24 cellular contexts compared by ENCODE assay signal in the genomic region with DNA sequence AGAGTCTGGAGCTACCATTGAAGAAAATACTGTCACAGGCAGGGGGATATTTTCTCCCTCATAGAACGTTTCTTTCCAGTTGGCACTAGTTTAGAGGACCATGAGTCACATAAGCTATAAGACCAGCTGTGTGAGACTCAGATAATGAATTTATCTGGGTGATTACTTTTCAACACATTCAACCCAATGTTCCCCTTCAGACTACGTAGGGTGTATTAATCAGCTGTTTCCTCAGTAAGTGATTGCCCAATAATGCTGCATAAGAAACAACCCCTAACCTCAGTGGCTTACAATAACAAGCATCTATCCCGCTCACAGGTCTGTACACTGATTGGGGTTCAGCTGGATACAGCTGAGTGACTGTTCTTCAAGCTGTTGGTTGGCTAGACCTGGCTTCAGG. TPM values are rescaled to one million over a fixed set of nuclear protein-coding genes. Genes with fewer than 3 reads are reported as not detected.
"Had no signal": no experiment of that assay in that cellular context is flagged by ENCODE, and none has a peak within 500 bp of the region (broad histone marks: within the 10 kb centered on the region; RNA-seq: fewer than 3 reads in every experiment).

No MANE protein-coding gene starts in this region.

- H3K9ac ChIP-seq: neural progenitor cell had no signal

- DNase-seq: activated CD4-positive, alpha-beta T cell treated with anti-CD3 and anti-CD28 coated beads, Interleukin-2, amount 10 ng/mL, durations not matched to agents 24 days and 14 days; activated CD8-positive, alpha-beta T cell treated with anti-CD3 and anti-CD28 coated beads, Interleukin-2, amount 10 ng/mL, durations not matched to agents 7 days and 5 days; activated naive CD4-positive, alpha-beta T cell treated with anti-CD3 and anti-CD28 coated beads, Interleukin-2, amount 50 U/mL, for 16 hours; activated T-cell treated with anti-CD3 and anti-CD28 coated beads, Interleukin-2, amount 50 U/mL, for 24 hours; endodermal cell; erythroblast; mesendoderm; naive thymus-derived CD4-positive, alpha-beta T cell; psoas muscle; right lobe of liver; spleen; stimulated activated naive B cell treated with anti-CD40 and anti-IgM and Interleukin-4, amounts not matched to agents 10 μg/mL and 1 μg/mL and 100 μg/mL, for 72 hours; T-cell; T-helper 9 cell; upper lobe of left lung had no signal

- H3K27me3 Mint-ChIP-seq: activated CD4-positive, alpha-beta T cell treated with anti-CD3 and anti-CD28 coated beads, Interleukin-2, amount 10 ng/mL, durations not matched to agents 24 days and 14 days had no signal

- ATAC-seq: activated CD8-positive, alpha-beta T cell treated with anti-CD3 and anti-CD28 coated beads, Interleukin-2, amount 10 ng/mL, durations not matched to agents 7 days and 5 days; naive thymus-derived CD4-positive, alpha-beta T cell; psoas muscle; right lobe of liver; stimulated activated naive B cell treated with anti-CD40 and anti-IgM and Interleukin-4, amounts not matched to agents 10 μg/mL and 1 μg/mL and 100 μg/mL, for 72 hours; T-cell had no signal

- H3K27ac Mint-ChIP-seq: activated CD4-positive, alpha-beta T cell treated with anti-CD3 and anti-CD28 coated beads, Interleukin-2, amount 10 ng/mL, durations not matched to agents 24 days and 14 days; activated CD8-positive, alpha-beta T cell treated with anti-CD3 and anti-CD28 coated beads, Interleukin-2, amount 10 ng/mL, durations not matched to agents 7 days and 5 days; activated T-cell treated with anti-CD3 and anti-CD28 coated beads, Interleukin-2, amount 50 U/mL, for 24 hours; endodermal cell; naive thymus-derived CD4-positive, alpha-beta T cell; neural progenitor cell; stimulated activated naive B cell treated with anti-CD40 and anti-IgM and Interleukin-4, amounts not matched to agents 10 μg/mL and 1 μg/mL and 100 μg/mL, for 72 hours; T-cell had no signal

- H3K4me2 ChIP-seq: neural progenitor cell had no signal

- H3K27ac ChIP-seq: neural progenitor cell, psoas muscle, right lobe of liver, spleen, thoracic aorta, upper lobe of left lung had no signal

- H3K36me3 ChIP-seq: neural progenitor cell, right lobe of liver, spleen, thoracic aorta, upper lobe of left lung had no signal

- H2AFZ ChIP-seq: neural progenitor cell had no signal

- H3K36me3 Mint-ChIP-seq: naive thymus-derived CD4-positive, alpha-beta T cell; neural progenitor cell; stimulated activated naive B cell treated with anti-CD40 and anti-IgM and Interleukin-4, amounts not matched to agents 10 μg/mL and 1 μg/mL and 100 μg/mL, for 72 hours; T-cell had no signal

- H3K27me3 ChIP-seq: neural progenitor cell, right lobe of liver, upper lobe of left lung had no signal

- H3K4me1 Mint-ChIP-seq: activated CD4-positive, alpha-beta T cell treated with anti-CD3 and anti-CD28 coated beads, Interleukin-2, amount 10 ng/mL, durations not matched to agents 24 days and 14 days; naive thymus-derived CD4-positive, alpha-beta T cell; stimulated activated naive B cell treated with anti-CD40 and anti-IgM and Interleukin-4, amounts not matched to agents 10 μg/mL and 1 μg/mL and 100 μg/mL, for 72 hours; T-cell had no signal

- H3K4me1 ChIP-seq: neural progenitor cell, psoas muscle, right lobe of liver, spleen, upper lobe of left lung had no signal

- H3K4me3 Mint-ChIP-seq: activated CD4-positive, alpha-beta T cell treated with anti-CD3 and anti-CD28 coated beads, Interleukin-2, amount 10 ng/mL, durations not matched to agents 24 days and 14 days; activated CD8-positive, alpha-beta T cell treated with anti-CD3 and anti-CD28 coated beads, Interleukin-2, amount 10 ng/mL, durations not matched to agents 7 days and 5 days; activated T-cell treated with anti-CD3 and anti-CD28 coated beads, Interleukin-2, amount 50 U/mL, for 24 hours; endodermal cell; naive thymus-derived CD4-positive, alpha-beta T cell; neural progenitor cell; stimulated activated naive B cell treated with anti-CD40 and anti-IgM and Interleukin-4, amounts not matched to agents 10 μg/mL and 1 μg/mL and 100 μg/mL, for 72 hours; T-cell had no signal

- H3K9me3 ChIP-seq: psoas muscle, right lobe of liver, spleen, thoracic aorta, upper lobe of left lung had no signal

- H3K4me3 ChIP-seq: neural progenitor cell, psoas muscle, right lobe of liver, spleen, thoracic aorta, upper lobe of left lung had no signal

- H3K9me3 Mint-ChIP-seq: activated CD4-positive, alpha-beta T cell treated with anti-CD3 and anti-CD28 coated beads, Interleukin-2, amount 10 ng/mL, durations not matched to agents 24 days and 14 days; activated T-cell treated with anti-CD3 and anti-CD28 coated beads, Interleukin-2, amount 50 U/mL, for 24 hours; endodermal cell; stimulated activated naive B cell treated with anti-CD40 and anti-IgM and Interleukin-4, amounts not matched to agents 10 μg/mL and 1 μg/mL and 100 μg/mL, for 72 hours; T-cell had no signal

RNA-seq across cellular contexts. Expression of gene CBLL2, which starts 38.1 kb away (rescaled TPM):
- total RNA-seq: activated CD4-positive, alpha-beta T cell treated with anti-CD3 and anti-CD28 coated beads, Interleukin-2, amount 10 ng/mL, durations not matched to agents 24 days and 14 days; activated CD8-positive, alpha-beta T cell treated with anti-CD3 and anti-CD28 coated beads, Interleukin-2, amount 10 ng/mL, durations not matched to agents 7 days and 5 days; cardiac septum; endodermal cell; fibroblast of villous mesenchyme; glomerular endothelial cell; liver; mucosa of gallbladder; naive thymus-derived CD4-positive, alpha-beta T cell; osteocyte; psoas muscle; right lobe of liver; spleen; T-cell; thoracic aorta; upper lobe of left lung had no signal
- polyA plus RNA-seq: adipose tissue; liver; naive thymus-derived CD4-positive, alpha-beta T cell; psoas muscle; spleen had no signal
